ENCODE assay signal across 9 cellular contexts in genomic region chr7:20172736-20173334, GRCh38. TPM values are rescaled to one million over a fixed set of nuclear protein-coding genes. Genes with fewer than 3 reads are reported as not detected.
DNase-seq lines count a peak whose midpoint lies in the region; ATAC-seq and TF ChIP-seq lines count a peak whose summit lies in the region.
"Had no signal": no experiment of that assay in that cellular context is flagged by ENCODE, and none has a peak within 500 bp of the region (broad histone marks: within the 10 kb centered on the region; RNA-seq: fewer than 3 reads in every experiment).

No MANE protein-coding gene starts in this region.

- no peak overlapping the region for H3K27ac ChIP-seq in SU-DHL-6 (ENCODE audit: low read depth, low read length)
- no peak overlapping the region for H3K27ac ChIP-seq in psoas muscle

- H3K27me3 ChIP-seq in Loucy (ENCODE audit: insufficient read depth, low read length, poor library complexity, severe bottlenecking) (no peaks in the 10 kb centered on the region), SU-DHL-6 (ENCODE audit: low read length) (no peaks in the 10 kb centered on the region), psoas muscle (ENCODE audit: insufficient read depth in 3 of 3, low read length in 2 of 3) (no peaks in the 10 kb centered on the region)

- no peaks in the 10 kb centered on the region for H3K9me3 ChIP-seq in Loucy (ENCODE audit: insufficient read depth, low read depth, low read length)
- no peaks in the 10 kb centered on the region for H3K9me3 ChIP-seq in SU-DHL-6 (ENCODE audit: insufficient read depth, low read length)
- H3K9me3 ChIP-seq in psoas muscle: no peaks in the 10 kb centered on the region

- H3K36me3 ChIP-seq in Loucy (ENCODE audit: insufficient read depth, low read length) (no peaks in the 10 kb centered on the region), SU-DHL-6 (ENCODE audit: low read length) (peaks cover 14% of the 10 kb centered on the region; the same call in 1 of the 2 replicates), psoas muscle (ENCODE audit: insufficient read depth in 1 of 2, low read depth in 1 of 2) (no peaks in the 10 kb centered on the region)

- H4K20me1 ChIP-seq in Loucy (ENCODE audit: insufficient read depth, low read length, poor library complexity, severe bottlenecking) (no peaks in the 10 kb centered on the region), SU-DHL-6 (ENCODE audit: low read depth, low read length) (no peaks in the 10 kb centered on the region)

- peak; percentile 44 for TF ChIP-seq CTCF in CD14-positive monocyte (IDR thresholded peaks at IDR 0.05)
- TF ChIP-seq CTCF in Loucy (conservative IDR thresholded peaks at IDR 0.05; ENCODE audit: low read length): peak; percentile 80
- TF ChIP-seq CTCF in SU-DHL-6 (IDR thresholded peaks at IDR 0.05; ENCODE audit: insufficient read depth, low read length, poor library complexity, severe bottlenecking): peak; percentile 70
- TF ChIP-seq CTCF in foreskin fibroblast (IDR thresholded peaks at IDR 0.05; ENCODE audit: low read depth, low read length): peak; percentile 60
- peak; percentile 20 for TF ChIP-seq CTCF in psoas muscle (IDR thresholded peaks at IDR 0.05)

- no peaks in the 10 kb centered on the region for H3K27me3 Mint-ChIP-seq in CD14-positive monocyte (ENCODE audit: low read depth in 3 of 3)
- H3K27me3 Mint-ChIP-seq: naive thymus-derived CD8-positive, alpha-beta T cell had no signal

- H3K4me3 ChIP-seq in Loucy (ENCODE audit: low read length, poor library complexity, severe bottlenecking): no peak overlapping the region
- no peak overlapping the region for H3K4me3 ChIP-seq in SU-DHL-6 (ENCODE audit: insufficient read depth, low read length, poor library complexity, severe bottlenecking)
- H3K4me3 ChIP-seq in foreskin fibroblast (ENCODE audit: low read depth in 1 of 2, low read length in 2 of 2): no peak overlapping the region
- no peak overlapping the region for H3K4me3 ChIP-seq in psoas muscle

- H3F3A ChIP-seq in Loucy (ENCODE audit: low read depth): no peaks in the 10 kb centered on the region
- H3F3A ChIP-seq in SU-DHL-6 (ENCODE audit: insufficient read depth): peaks cover 16% of the 10 kb centered on the region; the same call in 1 of the 2 replicates

- H2AFZ ChIP-seq in Loucy (ENCODE audit: low read length): no peak overlapping the region
- H2AFZ ChIP-seq in SU-DHL-6 (ENCODE audit: low read depth, low read length, severe bottlenecking): no peak overlapping the region

- H3K4me3 Mint-ChIP-seq in CD14-positive monocyte: no peak overlapping the region
- H3K4me3 Mint-ChIP-seq: naive thymus-derived CD8-positive, alpha-beta T cell had no signal

- H3K79me2 ChIP-seq in Loucy (ENCODE audit: insufficient read depth, low read length) (no peaks in the 10 kb centered on the region), SU-DHL-6 (ENCODE audit: insufficient read depth, low read length) (peaks cover 15% of the 10 kb centered on the region)

- ATAC-seq in GM18498 (IDR thresholded peaks at IDR 0.05; ENCODE audit: unreplicated experiment) (peak; percentile 55), psoas muscle (no peak), HG03460 (IDR thresholded peaks at IDR 0.05; ENCODE audit: unreplicated experiment) (no peak)
- ATAC-seq: naive thymus-derived CD8-positive, alpha-beta T cell had no signal

- H3K9ac ChIP-seq in Loucy (ENCODE audit: low read depth, low read length, poor library complexity, severe bottlenecking): no peak overlapping the region
- H3K9ac ChIP-seq in SU-DHL-6 (ENCODE audit: low read length): no peak overlapping the region

- WGBS in psoas muscle, 3 donors: 37 to 41% (median 40%) methylated on average over 3 of the region's 3 CpGs

- no peaks in the 10 kb centered on the region for H3K36me3 Mint-ChIP-seq in CD14-positive monocyte
- H3K36me3 Mint-ChIP-seq: naive thymus-derived CD8-positive, alpha-beta T cell had no signal

- no peak overlapping the region for H3K4me2 ChIP-seq in Loucy (ENCODE audit: low read depth, low read length, poor library complexity, severe bottlenecking)
- H3K4me2 ChIP-seq in SU-DHL-6 (ENCODE audit: low read depth, low read length, poor library complexity, severe bottlenecking): no peak overlapping the region

- H3K4me1 Mint-ChIP-seq in CD14-positive monocyte: peaks cover 4% of the 10 kb centered on the region
- H3K4me1 Mint-ChIP-seq: naive thymus-derived CD8-positive, alpha-beta T cell had no signal

- intact Hi-C loops in CD14-positive monocyte (cut with micrococcal nuclease) (no loop called here), psoas muscle (cut with DNase I) (no loop called here)

- H3K9me3 Mint-ChIP-seq in CD14-positive monocyte: no peaks in the 10 kb centered on the region
- H3K9me3 Mint-ChIP-seq: naive thymus-derived CD8-positive, alpha-beta T cell had no signal

- H3K27ac Mint-ChIP-seq in CD14-positive monocyte: peak overlapping the region in 1 of 7 donors; percentile 3
- H3K27ac Mint-ChIP-seq: naive thymus-derived CD8-positive, alpha-beta T cell had no signal

- H3K4me1 ChIP-seq in Loucy (ENCODE audit: insufficient read depth, low read length, poor library complexity, severe bottlenecking): no peaks in the 10 kb centered on the region
- no peaks in the 10 kb centered on the region for H3K4me1 ChIP-seq in psoas muscle

- no peaks in the 10 kb centered on the region for H3K9me2 ChIP-seq in Loucy (replicated peaks; ENCODE audit: low read depth, low read length)
- H3K9me2 ChIP-seq in SU-DHL-6 (replicated peaks; ENCODE audit: insufficient read depth, low read length): no peaks in the 10 kb centered on the region

- DNase-seq in CD14-positive monocyte (ENCODE audit: low spot score) (peak; percentile 47), foreskin fibroblast (peak; percentile 12 to 55), psoas muscle (peak in 1 of 2 donors; percentile 50), cerebellar nuclear complex (lab: John Stamatoyannopoulos, UW) (no peak)

RNA-seq across cellular contexts. Expression of gene MACC1, which starts 44.3 kb away (rescaled TPM):
- not detected for polyA plus RNA-seq in CD14-positive monocyte
- under 1 TPM in 1 of 4 donors, not detected in 3; 0.04 TPM for total RNA-seq in psoas muscle
- under 1 TPM in 1 of 3 donors, not detected in 2; under 0.01 TPM for polyA plus RNA-seq in psoas muscle
- polyA plus RNA-seq: naive thymus-derived CD8-positive, alpha-beta T cell had no signal

Comparison
In these comparisons a context has a peak if more than half of its experiments do, and no peak if none do; other contexts are left out.
1. DNase-seq: peak in CD14-positive monocyte (single experiment) and foreskin fibroblast (2 of 2); none in cerebellar nuclear complex (0 of 2).
2. CTCF ChIP-seq: peak in every context shown above with its lines; median percentile 80 in Loucy; 70 in SU-DHL-6; 60 in foreskin fibroblast; 44 in CD14-positive monocyte; 20 in psoas muscle.